In the genomic region with DNA sequence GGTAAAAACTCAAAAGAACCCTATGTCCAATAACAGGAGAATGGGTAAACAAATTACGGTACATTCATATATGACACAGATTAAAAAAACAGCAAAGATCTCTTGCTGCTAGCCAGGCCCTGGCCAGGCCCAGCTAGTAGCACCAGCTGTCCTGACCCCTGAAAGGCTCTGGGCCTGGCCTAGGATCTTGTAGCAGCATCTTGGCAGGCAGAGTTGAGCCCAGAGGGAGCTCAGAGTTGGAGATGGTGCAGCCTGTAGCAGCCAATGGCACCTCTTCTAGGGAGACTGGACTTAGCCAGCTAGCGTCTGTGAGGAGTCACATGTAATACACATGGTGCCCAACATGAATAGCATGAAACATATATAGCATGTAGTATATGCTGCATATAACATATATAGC, we compare ENCODE assay signal across 23 cellular contexts.
"Had no signal": no experiment of that assay in that cellular context is flagged by ENCODE, and none has a peak within 500 bp of the region (broad histone marks: within the 10 kb centered on the region; RNA-seq: fewer than 3 reads in every experiment).

No MANE protein-coding gene starts in this region.

- H3K9me3 Mint-ChIP-seq: activated naive CD4-positive, alpha-beta T cell treated with anti-CD3 and anti-CD28 coated beads, Interleukin-2, amount 50 U/mL, for 24 hours; activated T-helper 2 cell treated with anti-CD3 and anti-CD28 coated beads, Interferon-gamma antibody, Interleukin-2, Interleukin-4, amounts not matched to agents 10 μg/mL and 5 μg/mL and 100 μg/mL, durations not matched to agents 14 hours and 24 hours and 36 hours; WTC11 had no signal

- H3K36me3 Mint-ChIP-seq: activated CD8-positive, alpha-beta memory T cell treated with anti-CD3 and anti-CD28 coated beads, Interleukin-2, amount 10 ng/mL, durations not matched to agents 7 days and 5 days; activated naive CD4-positive, alpha-beta T cell treated with anti-CD3 and anti-CD28 coated beads, Interleukin-2, amount 50 U/mL, for 24 hours; WTC11 had no signal

- H3K27ac Mint-ChIP-seq: activated CD8-positive, alpha-beta memory T cell treated with anti-CD3 and anti-CD28 coated beads, Interleukin-2, amount 10 ng/mL, durations not matched to agents 7 days and 5 days; activated CD8-positive, alpha-beta T cell treated with anti-CD3 and anti-CD28 coated beads, Interleukin-2, amount 10 ng/mL, durations not matched to agents 7 days and 5 days; activated naive CD4-positive, alpha-beta T cell treated with anti-CD3 and anti-CD28 coated beads, Interleukin-2, amount 50 U/mL, for 24 hours; activated T-helper 2 cell treated with anti-CD3 and anti-CD28 coated beads, Interferon-gamma antibody, Interleukin-2, Interleukin-4, amounts not matched to agents 10 μg/mL and 5 μg/mL and 100 μg/mL, durations not matched to agents 14 hours and 24 hours and 36 hours; T-helper 17 cell; WTC11 had no signal

- H3K4me1 Mint-ChIP-seq: activated CD8-positive, alpha-beta memory T cell treated with anti-CD3 and anti-CD28 coated beads, Interleukin-2, amount 10 ng/mL, durations not matched to agents 7 days and 5 days; WTC11 had no signal

- ATAC-seq: activated CD8-positive, alpha-beta memory T cell treated with anti-CD3 and anti-CD28 coated beads, Interleukin-2, amount 10 ng/mL, durations not matched to agents 7 days and 5 days; activated CD8-positive, alpha-beta T cell treated with anti-CD3 and anti-CD28 coated beads, Interleukin-2, amount 10 ng/mL, durations not matched to agents 7 days and 5 days; T-helper 17 cell; WTC11 had no signal

- H3K4me3 Mint-ChIP-seq: activated CD8-positive, alpha-beta memory T cell treated with anti-CD3 and anti-CD28 coated beads, Interleukin-2, amount 10 ng/mL, durations not matched to agents 7 days and 5 days; activated CD8-positive, alpha-beta T cell treated with anti-CD3 and anti-CD28 coated beads, Interleukin-2, amount 10 ng/mL, durations not matched to agents 7 days and 5 days; activated naive CD4-positive, alpha-beta T cell treated with anti-CD3 and anti-CD28 coated beads, Interleukin-2, amount 50 U/mL, for 24 hours; T-helper 17 cell; WTC11 had no signal

- DNase-seq: activated CD4-positive, alpha-beta T cell treated with anti-CD3 and anti-CD28 coated beads for 48 hours; activated CD4-positive, alpha-beta T cell treated with anti-CD3 and anti-CD28 coated beads, Interleukin-2, amount 50 U/mL, for 4 hours; activated CD4-positive, CD25-positive, alpha-beta regulatory T cell treated with anti-CD3 and anti-CD28 coated beads, Interleukin-2, amount 50 U/mL, for 72 hours; activated CD8-positive, alpha-beta memory T cell treated with anti-CD3 and anti-CD28 coated beads, Interleukin-2, amount 10 ng/mL, durations not matched to agents 7 days and 5 days; activated CD8-positive, alpha-beta T cell treated with anti-CD3 and anti-CD28 coated beads, Interleukin-2, amount 10 ng/mL, durations not matched to agents 7 days and 5 days; activated naive CD4-positive, alpha-beta T cell; activated T-cell treated with anti-CD3 and anti-CD28 coated beads, Interleukin-2, amount 50 U/mL, for 48 hours; aorta; central memory CD4-positive, alpha-beta T cell; NCI-H1092 treated with DMSO at 0.1 percent for 48 hours; NCI-H1417 treated with DMSO at 0.1 percent for 48 hours; NCI-H1694 treated with DMSO at 0.1 percent for 48 hours; NCI-H2029 treated with DMSO at 0.1 percent for 48 hours; NCI-H510A treated with DMSO at 0.1 percent for 48 hours; NCI-H69; NK-92 treated with Interleukin-12 subunit alpha and Interleukin-12 subunit beta, amount 100 ng/mL, for 24 hours; Peyer's patch; SHP77 treated with DMSO at 0.1 percent for 48 hours; T-helper 17 cell; T-helper 9 cell had no signal
